ENCODE assay signal across 3 cellular contexts in the genomic region with DNA sequence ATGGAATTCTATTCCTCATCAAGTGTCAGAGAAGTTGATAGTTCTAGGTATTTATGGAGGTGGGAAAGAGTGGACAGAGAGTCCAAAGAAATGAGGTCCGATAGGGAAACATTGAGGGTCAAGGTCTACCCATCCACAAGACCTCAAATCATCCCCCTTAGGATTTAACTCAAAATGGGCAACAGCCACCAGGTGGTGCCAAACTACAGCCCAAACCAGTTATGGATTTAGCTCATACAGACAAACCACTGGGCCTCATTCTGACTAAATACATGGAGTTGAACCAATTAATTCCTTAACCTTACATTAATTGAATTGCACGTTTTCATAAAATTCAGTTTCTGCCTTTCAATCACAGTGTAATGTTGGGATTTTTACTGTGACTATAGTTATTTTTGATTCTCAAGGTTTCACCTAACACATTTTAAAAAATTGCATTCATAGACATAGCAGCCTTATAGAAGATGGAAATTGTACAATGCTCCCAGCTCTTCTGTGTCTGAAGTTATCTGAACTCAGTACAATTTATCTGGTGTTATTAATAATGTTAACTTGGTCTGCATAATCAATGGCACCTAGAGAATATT.
TF ChIP-seq lines count a peak whose summit lies in the region.

No MANE protein-coding gene starts in this region.

TF ChIP-seq in GM23338, 12 proteins besides CTCF, POLR2A, EP300 and RAD21 (continues in another document):
- TF ChIP-seq, protein P1, sequence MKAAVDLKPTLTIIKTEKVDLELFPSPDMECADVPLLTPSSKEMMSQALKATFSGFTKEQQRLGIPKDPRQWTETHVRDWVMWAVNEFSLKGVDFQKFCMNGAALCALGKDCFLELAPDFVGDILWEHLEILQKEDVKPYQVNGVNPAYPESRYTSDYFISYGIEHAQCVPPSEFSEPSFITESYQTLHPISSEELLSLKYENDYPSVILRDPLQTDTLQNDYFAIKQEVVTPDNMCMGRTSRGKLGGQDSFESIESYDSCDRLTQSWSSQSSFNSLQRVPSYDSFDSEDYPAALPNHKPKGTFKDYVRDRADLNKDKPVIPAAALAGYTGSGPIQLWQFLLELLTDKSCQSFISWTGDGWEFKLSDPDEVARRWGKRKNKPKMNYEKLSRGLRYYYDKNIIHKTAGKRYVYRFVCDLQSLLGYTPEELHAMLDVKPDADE (IDR thresholded peaks at IDR 0.05), result no peak
- TF ChIP-seq STAT1 (IDR thresholded peaks at IDR 0.05; ENCODE audit: unreplicated experiment) (no peak), ZNF114 (CRISPR knock-in tag; IDR thresholded peaks at IDR 0.05) (no peak), ZNF331 (CRISPR knock-in tag; IDR thresholded peaks at IDR 0.05; ENCODE audit: low read depth) (no peak), NANOG (IDR thresholded peaks at IDR 0.05; ENCODE audit: borderline replicate concordance) (no peak)
- TF ChIP-seq, protein P2, sequence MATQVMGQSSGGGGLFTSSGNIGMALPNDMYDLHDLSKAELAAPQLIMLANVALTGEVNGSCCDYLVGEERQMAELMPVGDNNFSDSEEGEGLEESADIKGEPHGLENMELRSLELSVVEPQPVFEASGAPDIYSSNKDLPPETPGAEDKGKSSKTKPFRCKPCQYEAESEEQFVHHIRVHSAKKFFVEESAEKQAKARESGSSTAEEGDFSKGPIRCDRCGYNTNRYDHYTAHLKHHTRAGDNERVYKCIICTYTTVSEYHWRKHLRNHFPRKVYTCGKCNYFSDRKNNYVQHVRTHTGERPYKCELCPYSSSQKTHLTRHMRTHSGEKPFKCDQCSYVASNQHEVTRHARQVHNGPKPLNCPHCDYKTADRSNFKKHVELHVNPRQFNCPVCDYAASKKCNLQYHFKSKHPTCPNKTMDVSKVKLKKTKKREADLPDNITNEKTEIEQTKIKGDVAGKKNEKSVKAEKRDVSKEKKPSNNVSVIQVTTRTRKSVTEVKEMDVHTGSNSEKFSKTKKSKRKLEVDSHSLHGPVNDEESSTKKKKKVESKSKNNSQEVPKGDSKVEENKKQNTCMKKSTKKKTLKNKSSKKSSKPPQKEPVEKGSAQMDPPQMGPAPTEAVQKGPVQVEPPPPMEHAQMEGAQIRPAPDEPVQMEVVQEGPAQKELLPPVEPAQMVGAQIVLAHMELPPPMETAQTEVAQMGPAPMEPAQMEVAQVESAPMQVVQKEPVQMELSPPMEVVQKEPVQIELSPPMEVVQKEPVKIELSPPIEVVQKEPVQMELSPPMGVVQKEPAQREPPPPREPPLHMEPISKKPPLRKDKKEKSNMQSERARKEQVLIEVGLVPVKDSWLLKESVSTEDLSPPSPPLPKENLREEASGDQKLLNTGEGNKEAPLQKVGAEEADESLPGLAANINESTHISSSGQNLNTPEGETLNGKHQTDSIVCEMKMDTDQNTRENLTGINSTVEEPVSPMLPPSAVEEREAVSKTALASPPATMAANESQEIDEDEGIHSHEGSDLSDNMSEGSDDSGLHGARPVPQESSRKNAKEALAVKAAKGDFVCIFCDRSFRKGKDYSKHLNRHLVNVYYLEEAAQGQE (IDR thresholded peaks at IDR 0.05; ENCODE audit: unreplicated experiment), result no peak

TF ChIP-seq in SK-N-SH, 30 proteins besides CTCF, POLR2A, EP300 and RAD21 (continued from another document):
- TF ChIP-seq, protein P3, sequence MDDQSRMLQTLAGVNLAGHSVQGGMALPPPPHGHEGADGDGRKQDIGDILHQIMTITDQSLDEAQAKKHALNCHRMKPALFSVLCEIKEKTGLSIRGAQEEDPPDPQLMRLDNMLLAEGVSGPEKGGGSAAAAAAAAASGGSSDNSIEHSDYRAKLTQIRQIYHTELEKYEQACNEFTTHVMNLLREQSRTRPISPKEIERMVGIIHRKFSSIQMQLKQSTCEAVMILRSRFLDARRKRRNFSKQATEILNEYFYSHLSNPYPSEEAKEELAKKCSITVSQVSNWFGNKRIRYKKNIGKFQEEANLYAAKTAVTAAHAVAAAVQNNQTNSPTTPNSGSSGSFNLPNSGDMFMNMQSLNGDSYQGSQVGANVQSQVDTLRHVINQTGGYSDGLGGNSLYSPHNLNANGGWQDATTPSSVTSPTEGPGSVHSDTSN (IDR thresholded peaks at IDR 0.05), result no peak
- TF ChIP-seq FOXJ3 (CRISPR knock-in tag; IDR thresholded peaks at IDR 0.05) (no peak), ELF1 (IDR thresholded peaks at IDR 0.05) (no peak), FOXM1 (IDR thresholded peaks at IDR 0.05; ENCODE audit: low read depth) (no peak)
TF ChIP-seq in SK-N-SH: peak in this region for 1.

TF ChIP-seq in GM12878, 131 proteins besides CTCF, POLR2A, EP300 and RAD21 (continues in another document):
- TF ChIP-seq, protein P4, sequence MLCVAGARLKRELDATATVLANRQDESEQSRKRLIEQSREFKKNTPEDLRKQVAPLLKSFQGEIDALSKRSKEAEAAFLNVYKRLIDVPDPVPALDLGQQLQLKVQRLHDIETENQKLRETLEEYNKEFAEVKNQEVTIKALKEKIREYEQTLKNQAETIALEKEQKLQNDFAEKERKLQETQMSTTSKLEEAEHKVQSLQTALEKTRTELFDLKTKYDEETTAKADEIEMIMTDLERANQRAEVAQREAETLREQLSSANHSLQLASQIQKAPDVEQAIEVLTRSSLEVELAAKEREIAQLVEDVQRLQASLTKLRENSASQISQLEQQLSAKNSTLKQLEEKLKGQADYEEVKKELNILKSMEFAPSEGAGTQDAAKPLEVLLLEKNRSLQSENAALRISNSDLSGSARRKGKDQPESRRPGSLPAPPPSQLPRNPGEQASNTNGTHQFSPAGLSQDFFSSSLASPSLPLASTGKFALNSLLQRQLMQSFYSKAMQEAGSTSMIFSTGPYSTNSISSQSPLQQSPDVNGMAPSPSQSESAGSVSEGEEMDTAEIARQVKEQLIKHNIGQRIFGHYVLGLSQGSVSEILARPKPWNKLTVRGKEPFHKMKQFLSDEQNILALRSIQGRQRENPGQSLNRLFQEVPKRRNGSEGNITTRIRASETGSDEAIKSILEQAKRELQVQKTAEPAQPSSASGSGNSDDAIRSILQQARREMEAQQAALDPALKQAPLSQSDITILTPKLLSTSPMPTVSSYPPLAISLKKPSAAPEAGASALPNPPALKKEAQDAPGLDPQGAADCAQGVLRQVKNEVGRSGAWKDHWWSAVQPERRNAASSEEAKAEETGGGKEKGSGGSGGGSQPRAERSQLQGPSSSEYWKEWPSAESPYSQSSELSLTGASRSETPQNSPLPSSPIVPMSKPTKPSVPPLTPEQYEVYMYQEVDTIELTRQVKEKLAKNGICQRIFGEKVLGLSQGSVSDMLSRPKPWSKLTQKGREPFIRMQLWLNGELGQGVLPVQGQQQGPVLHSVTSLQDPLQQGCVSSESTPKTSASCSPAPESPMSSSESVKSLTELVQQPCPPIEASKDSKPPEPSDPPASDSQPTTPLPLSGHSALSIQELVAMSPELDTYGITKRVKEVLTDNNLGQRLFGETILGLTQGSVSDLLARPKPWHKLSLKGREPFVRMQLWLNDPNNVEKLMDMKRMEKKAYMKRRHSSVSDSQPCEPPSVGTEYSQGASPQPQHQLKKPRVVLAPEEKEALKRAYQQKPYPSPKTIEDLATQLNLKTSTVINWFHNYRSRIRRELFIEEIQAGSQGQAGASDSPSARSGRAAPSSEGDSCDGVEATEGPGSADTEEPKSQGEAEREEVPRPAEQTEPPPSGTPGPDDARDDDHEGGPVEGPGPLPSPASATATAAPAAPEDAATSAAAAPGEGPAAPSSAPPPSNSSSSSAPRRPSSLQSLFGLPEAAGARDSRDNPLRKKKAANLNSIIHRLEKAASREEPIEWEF (IDR thresholded peaks at IDR 0.05; ENCODE audit: insufficient replicate concordance, low read depth, low read length), result no peak
- TF ChIP-seq FOS (IDR thresholded peaks at IDR 0.05; ENCODE audit: borderline replicate concordance, extremely low read depth, insufficient read length) (no peak), DPF2 (IDR thresholded peaks at IDR 0.05) (no peak), TCF7 (IDR thresholded peaks at IDR 0.05; ENCODE audit: borderline replicate concordance) (no peak), TARDBP (IDR thresholded peaks at IDR 0.05; ENCODE audit: borderline replicate concordance) (no peak), FOXM1 (IDR thresholded peaks at IDR 0.05; ENCODE audit: low read depth, low read length) (no peak), LARP7 (IDR thresholded peaks at IDR 0.05) (no peak), SIX5 (IDR thresholded peaks at IDR 0.05; ENCODE audit: low read depth, low read length, severe bottlenecking) (no peak), SMC3 (IDR thresholded peaks at IDR 0.05; ENCODE audit: borderline replicate concordance, low read length) (peak; percentile 75), MXI1 (IDR thresholded peaks at IDR 0.05; ENCODE audit: low read depth, low read length) (0 out of 2 replicates have a peak, but pooled peaks have one; percentile 38), NR2F1 (conservative IDR thresholded peaks at IDR 0.05) (no peak)
- TF ChIP-seq, protein P5, sequence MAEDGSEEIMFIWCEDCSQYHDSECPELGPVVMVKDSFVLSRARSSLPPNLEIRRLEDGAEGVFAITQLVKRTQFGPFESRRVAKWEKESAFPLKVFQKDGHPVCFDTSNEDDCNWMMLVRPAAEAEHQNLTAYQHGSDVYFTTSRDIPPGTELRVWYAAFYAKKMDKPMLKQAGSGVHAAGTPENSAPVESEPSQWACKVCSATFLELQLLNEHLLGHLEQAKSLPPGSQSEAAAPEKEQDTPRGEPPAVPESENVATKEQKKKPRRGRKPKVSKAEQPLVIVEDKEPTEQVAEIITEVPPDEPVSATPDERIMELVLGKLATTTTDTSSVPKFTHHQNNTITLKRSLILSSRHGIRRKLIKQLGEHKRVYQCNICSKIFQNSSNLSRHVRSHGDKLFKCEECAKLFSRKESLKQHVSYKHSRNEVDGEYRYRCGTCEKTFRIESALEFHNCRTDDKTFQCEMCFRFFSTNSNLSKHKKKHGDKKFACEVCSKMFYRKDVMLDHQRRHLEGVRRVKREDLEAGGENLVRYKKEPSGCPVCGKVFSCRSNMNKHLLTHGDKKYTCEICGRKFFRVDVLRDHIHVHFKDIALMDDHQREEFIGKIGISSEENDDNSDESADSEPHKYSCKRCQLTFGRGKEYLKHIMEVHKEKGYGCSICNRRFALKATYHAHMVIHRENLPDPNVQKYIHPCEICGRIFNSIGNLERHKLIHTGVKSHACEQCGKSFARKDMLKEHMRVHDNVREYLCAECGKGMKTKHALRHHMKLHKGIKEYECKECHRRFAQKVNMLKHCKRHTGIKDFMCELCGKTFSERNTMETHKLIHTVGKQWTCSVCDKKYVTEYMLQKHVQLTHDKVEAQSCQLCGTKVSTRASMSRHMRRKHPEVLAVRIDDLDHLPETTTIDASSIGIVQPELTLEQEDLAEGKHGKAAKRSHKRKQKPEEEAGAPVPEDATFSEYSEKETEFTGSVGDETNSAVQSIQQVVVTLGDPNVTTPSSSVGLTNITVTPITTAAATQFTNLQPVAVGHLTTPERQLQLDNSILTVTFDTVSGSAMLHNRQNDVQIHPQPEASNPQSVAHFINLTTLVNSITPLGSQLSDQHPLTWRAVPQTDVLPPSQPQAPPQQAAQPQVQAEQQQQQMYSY (CRISPR knock-in tag; IDR thresholded peaks at IDR 0.05), result no peak
- TF ChIP-seq, protein P6, sequence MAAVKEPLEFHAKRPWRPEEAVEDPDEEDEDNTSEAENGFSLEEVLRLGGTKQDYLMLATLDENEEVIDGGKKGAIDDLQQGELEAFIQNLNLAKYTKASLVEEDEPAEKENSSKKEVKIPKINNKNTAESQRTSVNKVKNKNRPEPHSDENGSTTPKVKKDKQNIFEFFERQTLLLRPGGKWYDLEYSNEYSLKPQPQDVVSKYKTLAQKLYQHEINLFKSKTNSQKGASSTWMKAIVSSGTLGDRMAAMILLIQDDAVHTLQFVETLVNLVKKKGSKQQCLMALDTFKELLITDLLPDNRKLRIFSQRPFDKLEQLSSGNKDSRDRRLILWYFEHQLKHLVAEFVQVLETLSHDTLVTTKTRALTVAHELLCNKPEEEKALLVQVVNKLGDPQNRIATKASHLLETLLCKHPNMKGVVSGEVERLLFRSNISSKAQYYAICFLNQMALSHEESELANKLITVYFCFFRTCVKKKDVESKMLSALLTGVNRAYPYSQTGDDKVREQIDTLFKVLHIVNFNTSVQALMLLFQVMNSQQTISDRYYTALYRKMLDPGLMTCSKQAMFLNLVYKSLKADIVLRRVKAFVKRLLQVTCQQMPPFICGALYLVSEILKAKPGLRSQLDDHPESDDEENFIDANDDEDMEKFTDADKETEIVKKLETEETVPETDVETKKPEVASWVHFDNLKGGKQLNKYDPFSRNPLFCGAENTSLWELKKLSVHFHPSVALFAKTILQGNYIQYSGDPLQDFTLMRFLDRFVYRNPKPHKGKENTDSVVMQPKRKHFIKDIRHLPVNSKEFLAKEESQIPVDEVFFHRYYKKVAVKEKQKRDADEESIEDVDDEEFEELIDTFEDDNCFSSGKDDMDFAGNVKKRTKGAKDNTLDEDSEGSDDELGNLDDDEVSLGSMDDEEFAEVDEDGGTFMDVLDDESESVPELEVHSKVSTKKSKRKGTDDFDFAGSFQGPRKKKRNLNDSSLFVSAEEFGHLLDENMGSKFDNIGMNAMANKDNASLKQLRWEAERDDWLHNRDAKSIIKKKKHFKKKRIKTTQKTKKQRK (IDR thresholded peaks at IDR 0.05; ENCODE audit: low read depth, low read length), result no peak
- TF ChIP-seq, protein P7, sequence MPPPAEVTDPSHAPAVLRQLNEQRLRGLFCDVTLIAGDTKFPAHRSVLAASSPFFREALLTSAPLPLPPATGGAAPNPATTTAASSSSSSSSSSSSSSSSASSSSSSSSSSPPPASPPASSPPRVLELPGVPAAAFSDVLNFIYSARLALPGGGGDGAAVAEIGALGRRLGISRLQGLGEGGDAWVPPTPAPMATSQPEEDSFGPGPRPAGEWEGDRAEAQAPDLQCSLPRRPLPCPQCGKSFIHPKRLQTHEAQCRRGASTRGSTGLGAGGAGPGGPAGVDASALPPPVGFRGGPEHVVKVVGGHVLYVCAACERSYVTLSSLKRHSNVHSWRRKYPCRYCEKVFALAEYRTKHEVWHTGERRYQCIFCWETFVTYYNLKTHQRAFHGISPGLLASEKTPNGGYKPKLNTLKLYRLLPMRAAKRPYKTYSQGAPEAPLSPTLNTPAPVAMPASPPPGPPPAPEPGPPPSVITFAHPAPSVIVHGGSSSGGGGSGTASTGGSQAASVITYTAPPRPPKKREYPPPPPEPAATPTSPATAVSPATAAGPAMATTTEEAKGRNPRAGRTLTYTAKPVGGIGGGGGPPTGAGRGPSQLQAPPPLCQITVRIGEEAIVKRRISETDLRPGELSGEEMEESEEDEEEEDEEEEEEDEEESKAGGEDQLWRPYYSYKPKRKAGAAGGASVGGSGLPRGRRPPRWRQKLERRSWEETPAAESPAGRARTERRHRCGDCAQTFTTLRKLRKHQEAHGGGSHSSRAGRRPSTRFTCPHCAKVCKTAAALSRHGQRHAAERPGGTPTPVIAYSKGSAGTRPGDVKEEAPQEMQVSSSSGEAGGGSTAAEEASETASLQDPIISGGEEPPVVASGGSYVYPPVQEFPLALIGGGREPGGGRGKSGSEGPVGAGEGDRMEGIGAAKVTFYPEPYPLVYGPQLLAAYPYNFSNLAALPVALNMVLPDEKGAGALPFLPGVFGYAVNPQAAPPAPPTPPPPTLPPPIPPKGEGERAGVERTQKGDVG (CRISPR knock-in tag; IDR thresholded peaks at IDR 0.05), result no peak
- TF ChIP-seq, protein P8, sequence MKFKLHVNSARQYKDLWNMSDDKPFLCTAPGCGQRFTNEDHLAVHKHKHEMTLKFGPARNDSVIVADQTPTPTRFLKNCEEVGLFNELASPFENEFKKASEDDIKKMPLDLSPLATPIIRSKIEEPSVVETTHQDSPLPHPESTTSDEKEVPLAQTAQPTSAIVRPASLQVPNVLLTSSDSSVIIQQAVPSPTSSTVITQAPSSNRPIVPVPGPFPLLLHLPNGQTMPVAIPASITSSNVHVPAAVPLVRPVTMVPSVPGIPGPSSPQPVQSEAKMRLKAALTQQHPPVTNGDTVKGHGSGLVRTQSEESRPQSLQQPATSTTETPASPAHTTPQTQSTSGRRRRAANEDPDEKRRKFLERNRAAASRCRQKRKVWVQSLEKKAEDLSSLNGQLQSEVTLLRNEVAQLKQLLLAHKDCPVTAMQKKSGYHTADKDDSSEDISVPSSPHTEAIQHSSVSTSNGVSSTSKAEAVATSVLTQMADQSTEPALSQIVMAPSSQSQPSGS (IDR thresholded peaks at IDR 0.05; ENCODE audit: low read length), result no peak
